Comparison of ENCODE assay signal across 8 cellular contexts in the genomic region with DNA sequence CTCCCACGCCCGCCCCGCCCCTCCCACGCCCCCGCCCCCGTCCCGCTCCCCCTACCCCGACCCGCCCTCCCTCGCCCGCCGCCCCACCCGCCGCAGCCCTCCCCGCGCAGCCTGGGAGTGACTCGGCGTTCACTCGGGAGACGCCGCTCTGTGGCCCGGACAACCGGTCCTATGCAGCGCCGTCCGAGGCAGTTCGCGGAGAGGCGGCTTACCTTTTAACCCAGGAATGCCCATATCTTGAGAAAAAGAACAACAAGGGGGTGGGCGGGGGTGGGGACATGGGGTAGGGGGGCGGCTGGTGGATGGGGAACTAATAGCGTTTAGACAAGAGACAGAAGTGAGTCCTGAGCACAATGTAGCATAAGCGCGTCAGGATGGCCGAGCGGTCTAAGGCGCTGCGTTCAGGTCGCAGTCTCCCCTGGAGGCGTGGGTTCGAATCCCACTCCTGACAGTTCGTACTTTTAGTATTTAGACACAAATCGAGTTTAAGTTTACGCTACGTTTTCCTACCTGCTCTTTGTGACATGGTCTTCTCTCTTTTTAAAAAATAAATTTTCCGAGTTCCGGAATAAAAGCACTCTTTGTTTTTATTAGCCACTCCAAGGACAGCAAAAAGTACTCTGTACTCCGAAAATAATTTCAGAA. TPM values are rescaled to one million over a fixed set of nuclear protein-coding genes. Genes with fewer than 3 reads are reported as not detected.
DNase-seq lines count a peak whose midpoint lies in the region; ATAC-seq and TF ChIP-seq lines count a peak whose summit lies in the region.

No MANE protein-coding gene starts in this region.

- TF ChIP-seq CTCF in fibroblast of villous mesenchyme (IDR thresholded peaks at IDR 0.05; ENCODE audit: insufficient read depth, low read depth, low read length) (no peak), neural crest cell (conservative IDR thresholded peaks at IDR 0.05) (no peak)

- H3K4me1 ChIP-seq in stomach smooth muscle (ENCODE audit: control insufficient read depth, insufficient read depth, low read length): peaks cover 6% of the 10 kb centered on the region

- no peaks in the 10 kb centered on the region for H3K9me3 ChIP-seq in KOPT-K1 (ENCODE audit: insufficient read depth, low read length, poor library complexity, severe bottlenecking)
- H3K9me3 ChIP-seq in stomach smooth muscle (ENCODE audit: control insufficient read depth in 2 of 2, low read length in 2 of 2): no peaks in the 10 kb centered on the region

- H3K27me3 Mint-ChIP-seq in neural crest cell (ENCODE audit: low read depth): peaks cover 15% of the 10 kb centered on the region

- H3K4me3 ChIP-seq in fibroblast of villous mesenchyme (ENCODE audit: low read depth, low read length) (peak overlapping the region; percentile 56), stomach smooth muscle (ENCODE audit: low read length in 2 of 2) (peak overlapping the region; percentile 76 to 79)

- H3K27ac ChIP-seq in KOPT-K1 (ENCODE audit: low read depth, low read length, poor library complexity, severe bottlenecking): peak overlapping the region; percentile 77
- H3K27ac ChIP-seq in stomach smooth muscle (ENCODE audit: low read length): peak overlapping the region; percentile 95

- TF ChIP-seq POLR2A in Raji (IDR thresholded peaks at IDR 0.05; ENCODE audit: insufficient read depth, low read depth, low read length): peak; percentile 36; the same call in 1 of the 2 replicates

- peak overlapping the region; percentile 84 to 92 for H3K9ac ChIP-seq in stomach smooth muscle (ENCODE audit: low read length in 2 of 2)

- no peaks in the 10 kb centered on the region for H3K27me3 ChIP-seq in stomach smooth muscle (ENCODE audit: control insufficient read depth in 1 of 2, insufficient read depth in 2 of 2, low read length in 2 of 2)

- H3K36me3 ChIP-seq in KOPT-K1 (ENCODE audit: insufficient read depth, low read length) (no peaks in the 10 kb centered on the region), stomach smooth muscle (ENCODE audit: control insufficient read depth in 2 of 2, insufficient read depth in 2 of 2, low read length in 2 of 2) (no peaks in the 10 kb centered on the region)

- H3K4me1 Mint-ChIP-seq in neural crest cell: peaks cover 50% of the 10 kb centered on the region

- DNase-seq in Daoy (ENCODE audit: low read depth) (peak; percentile 92), fibroblast of villous mesenchyme (ENCODE audit: low read depth) (peak; percentile 88), neural crest cell (ENCODE audit: low read depth, low spot score) (peak; percentile 78)
- peak; percentile 93 for DNase-seq in activated effector memory CD4-positive, alpha-beta T cell treated with anti-CD3 and anti-CD28 coated beads, Interleukin-2, amount 50 U/mL, for 16 hours

- peak overlapping the region; percentile 87 for H3K4me3 Mint-ChIP-seq in neural crest cell

- no peaks in the 10 kb centered on the region for H3K36me3 Mint-ChIP-seq in neural crest cell (ENCODE audit: low read depth)

- H3K9me3 Mint-ChIP-seq in neural crest cell: peaks cover 2% of the 10 kb centered on the region

- H3K27ac Mint-ChIP-seq in neural crest cell (ENCODE audit: unreplicated experiment): peak overlapping the region; percentile 85

- ATAC-seq in GM21825 (IDR thresholded peaks at IDR 0.05; ENCODE audit: unreplicated experiment): peak; percentile 52

RNA-seq across cellular contexts. Expression of gene HMGN4, which starts 17.2 kb away (rescaled TPM):
- total RNA-seq in Daoy (2014; rRNA removed; shearing (Covaris generic)): 121 and 140 TPM in 2 replicates
- total RNA-seq in fibroblast of villous mesenchyme (74.1 and 85.1 TPM in 2 replicates), neural crest cell (49.7 and 50.1 TPM in 2 replicates)

RNA-seq across cellular contexts. Expression of gene BTN1A1, which starts 20.9 kb away (rescaled TPM):
- not detected in 2 replicates for total RNA-seq in Daoy (2014; rRNA removed; shearing (Covaris generic))
- total RNA-seq in fibroblast of villous mesenchyme: not detected in 2 replicates
- total RNA-seq in neural crest cell: not detected in 2 replicates

Comparison
In these comparisons a context has a peak if more than half of its experiments do, and no peak if none do; other contexts are left out.
1. Peak in every context shown above with its lines: DNase-seq, ATAC-seq, H3K4me3 ChIP-seq and H3K27ac ChIP-seq.